In genomic region chr3:122233109-122233952, GRCh38 we compare ENCODE assay signal across 9 cellular contexts. TPM values are rescaled to one million over a fixed set of nuclear protein-coding genes. Genes with fewer than 3 reads are reported as not detected.
A peak's percentile ranks its signal among the peaks of the same experiment; 100 is the strongest.
DNase-seq lines count a peak whose midpoint lies in the region; ATAC-seq, FAIRE-seq and TF ChIP-seq lines count a peak whose summit lies in the region.
"Had no signal": no experiment of that assay in that cellular context is flagged by ENCODE, and none has a peak within 500 bp of the region (broad histone marks: within the 10 kb centered on the region; RNA-seq: fewer than 3 reads in every experiment).

No MANE protein-coding gene starts in this region.

- in situ Hi-C loops in GM23248 (cut with MboI), result no loop called here

- H3K9me3 ChIP-seq in GM23248 (ENCODE audit: low read depth) (no peaks in the 10 kb centered on the region), kidney (ENCODE audit: control insufficient read depth in 1 of 2, low read length in 2 of 2) (no peaks in the 10 kb centered on the region), PC-9 (ENCODE audit: insufficient read depth, low read depth) (no peaks in the 10 kb centered on the region)

- H3K9ac ChIP-seq in GM23248 (no peak overlapping the region), kidney (ENCODE audit: low read length in 2 of 2) (no peak overlapping the region)

- POLR2A ChIA-PET in PC-9 (lab: Charles Lee; ENCODE audit: unreplicated experiment), result no interaction called here

- peak; percentile 42 for ATAC-seq in GM18520 (IDR thresholded peaks at IDR 0.05; ENCODE audit: unreplicated experiment)
- peak; percentile 59 for ATAC-seq in GM21825 (IDR thresholded peaks at IDR 0.05; ENCODE audit: unreplicated experiment)

- H3K27ac ChIP-seq in GM23248, result no peak overlapping the region
- H3K27ac ChIP-seq in kidney (ENCODE audit: low read depth in 2 of 2, low read length in 2 of 2), result no peak overlapping the region
- no peak overlapping the region for H3K27ac ChIP-seq in PC-9

- H3K36me3 ChIP-seq in GM23248 (ENCODE audit: low read depth), result no peaks in the 10 kb centered on the region
- H3K36me3 ChIP-seq in kidney (ENCODE audit: control insufficient read depth in 1 of 2, insufficient read depth in 2 of 2, low read length in 2 of 2), result no peaks in the 10 kb centered on the region
- H3K36me3 ChIP-seq in PC-9 (ENCODE audit: low read depth), result no peaks in the 10 kb centered on the region

- H3K27me3 ChIP-seq in GM23248 (replicated peaks; ENCODE audit: insufficient read depth) (peaks cover 14% of the 10 kb centered on the region; the same call in 1 of the 2 replicates), PC-9 (ENCODE audit: insufficient read depth, low read depth) (peaks cover 21% of the 10 kb centered on the region; the same call in 1 of the 2 replicates)

- peak; percentile 98 for DNase-seq in MV-4-11 (lab: John Stamatoyannopoulos, UW)
- DNase-seq in medulla oblongata (ENCODE audit: extremely low spot score), result peak; percentile 70
- no peak for DNase-seq in GM23248
- DNase-seq in erythroblast (lab: John Stamatoyannopoulos, UW), result no peak
- DNase-seq in kidney, result no peak
- DNase-seq in PC-9, result no peak

- no peak for TF ChIP-seq POLR2A in erythroblast (IDR thresholded peaks at IDR 0.05; ENCODE audit: low read length)

- no peak for FAIRE-seq in kidney (lab: Jason Lieb, UNC)

- TF ChIP-seq CTCF in kidney (IDR thresholded peaks at IDR 0.05; ENCODE audit: borderline replicate concordance, extremely low read depth, insufficient read depth), result no peak
- TF ChIP-seq CTCF in PC-9 (conservative IDR thresholded peaks at IDR 0.05), result no peak

- no TSS peak for BruUV-seq in PC-9 (replicated peaks; lab: Mats Ljungman, UMichigan)

- no peaks in the 10 kb centered on the region for H3F3A ChIP-seq in GM23248 (ENCODE audit: insufficient read depth)
- H3F3A ChIP-seq in PC-9 (ENCODE audit: insufficient read depth, low read depth), result no peaks in the 10 kb centered on the region

- H3K4me3 ChIP-seq in GM23248 (no peak overlapping the region), kidney (ENCODE audit: low read length in 2 of 2) (no peak overlapping the region), PC-9 (no peak overlapping the region)

- WGBS in GM23248 (ENCODE audit: low coverage in 1 of 2, low lambda C conversion rate in 2 of 2, missing lambda C conversion rate in 2 of 2), 2 experiments, result 45 to 54% methylated on average over 13 of the region's 13 CpGs

- H4K20me1 ChIP-seq in GM23248 (ENCODE audit: insufficient read depth) (no peaks in the 10 kb centered on the region), PC-9 (ENCODE audit: insufficient read depth) (no peaks in the 10 kb centered on the region)

- H2AFZ ChIP-seq in GM23248 (no peak overlapping the region), PC-9 (no peak overlapping the region)

- H3K4me1 ChIP-seq in GM23248 (ENCODE audit: insufficient read depth) (no peaks in the 10 kb centered on the region), kidney (ENCODE audit: control insufficient read depth in 1 of 2, insufficient read depth in 1 of 2, low read depth in 1 of 2, low read length in 2 of 2) (no peaks in the 10 kb centered on the region), PC-9 (replicated peaks; ENCODE audit: insufficient read depth) (no peaks in the 10 kb centered on the region)

- no peaks in the 10 kb centered on the region for H3K79me2 ChIP-seq in GM23248 (ENCODE audit: insufficient read depth)
- H3K79me2 ChIP-seq in PC-9 (ENCODE audit: low read depth), result no peaks in the 10 kb centered on the region

- H3K4me2 ChIP-seq in GM23248 (ENCODE audit: unreplicated experiment), result no peak overlapping the region
- no peak overlapping the region for H3K4me2 ChIP-seq in PC-9

- intact Hi-C loops in kidney (cut with DNase I) (no loop called here), PC-9 (cut with micrococcal nuclease; ENCODE audit: unreplicated experiment) (no loop called here)

- CTCF ChIA-PET in PC-9 (lab: Charles Lee), result no interaction called here

- H3K9me2 ChIP-seq in GM23248 (ENCODE audit: insufficient read depth), result no peaks in the 10 kb centered on the region
- H3K9me2 ChIP-seq in PC-9 (ENCODE audit: insufficient read depth), result no peaks in the 10 kb centered on the region

RNA-seq across cellular contexts. Expression of gene CASR, which starts 49.9 kb away (rescaled TPM):
- not detected in 2 replicates for total RNA-seq in GM23248 (2014; rRNA removed; shearing (Covaris generic))
- polyA plus RNA-seq in GM23248 (2016; fragmentation: Nextera tagmentation; extraction: Ambion mirVana) (not detected in 2 replicates), kidney (ENCODE audit: insufficient read depth, low read depth, low replicate concordance) (14.8 TPM)
- total RNA-seq in kidney (72.8 TPM), PC-9 (2021) (not detected in 2 replicates)
- total RNA-seq: myocyte had no signal

Comparison
In these comparisons a context has a peak if more than half of its experiments do, and no peak if none do; other contexts are left out.
1. DNase-seq: peak in MV-4-11 (single experiment) and medulla oblongata (single experiment); none in GM23248 (single experiment), erythroblast (0 of 2), kidney (single experiment) and PC-9 (0 of 2).
2. RNA of gene CASR, which starts 49.9 kb away (total RNA-seq): 72.8 TPM in kidney (single experiment); not detected in GM23248 and not detected in PC-9; every median in the first group is over 10 times any median in the second.